ENCODE assay signal across 9 cellular contexts in the genomic region with DNA sequence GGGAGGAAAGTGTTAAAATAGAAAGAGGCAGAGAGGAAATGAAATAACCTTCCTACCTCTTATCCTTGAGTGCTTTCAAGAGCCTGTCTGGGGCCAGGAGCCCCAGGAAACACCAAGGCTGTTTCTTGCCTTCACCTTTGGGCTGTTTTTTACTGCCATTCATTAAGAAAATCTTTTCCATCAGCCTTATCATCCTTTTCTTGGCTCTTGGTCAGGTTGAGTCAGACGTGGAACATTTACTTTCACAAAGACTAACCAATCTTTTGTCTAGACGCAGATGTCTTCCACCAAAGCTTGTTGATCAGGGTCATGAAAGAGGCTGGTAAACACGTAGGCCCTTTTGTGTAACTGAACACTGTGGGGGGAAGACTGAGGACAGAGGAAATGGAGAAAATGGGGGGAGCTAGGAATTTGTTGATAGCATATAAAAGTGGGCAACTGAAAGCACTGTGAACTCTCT.
A peak's percentile ranks its signal among the peaks of the same experiment; 100 is the strongest.
DNase-seq lines count a peak whose midpoint lies in the region; ATAC-seq lines count a peak whose summit lies in the region.
"Had no signal": no experiment of that assay in that cellular context is flagged by ENCODE, and none has a peak within 500 bp of the region (broad histone marks: within the 10 kb centered on the region; RNA-seq: fewer than 3 reads in every experiment).

No MANE protein-coding gene starts in this region.

- ATAC-seq in HG03442 (IDR thresholded peaks at IDR 0.05; ENCODE audit: unreplicated experiment) = peak; percentile 36
- no peak for ATAC-seq in central memory CD8-positive, alpha-beta T cell (replicated peaks; ENCODE audit: extremely low read depth, poor library complexity, severe bottlenecking)
- peak; percentile 53 for ATAC-seq in stimulated activated memory B cell treated with anti-CD40 and anti-IgM and Interleukin-4, amounts not matched to agents 10 μg/mL and 1 μg/mL and 100 μg/mL, for 72 hours

- peaks cover 2% of the 10 kb centered on the region for H3K9me3 Mint-ChIP-seq in activated T-cell treated with anti-CD3 and anti-CD28 coated beads, Interleukin-2, amount 50 U/mL, for 24 hours
- H3K9me3 Mint-ChIP-seq in central memory CD8-positive, alpha-beta T cell = no peaks in the 10 kb centered on the region
- no peaks in the 10 kb centered on the region for H3K9me3 Mint-ChIP-seq in stimulated activated memory B cell treated with anti-CD40 and anti-IgM and Interleukin-4, amounts not matched to agents 10 μg/mL and 1 μg/mL and 100 μg/mL, for 72 hours

- peak overlapping the region; percentile 1 for H3K27ac Mint-ChIP-seq in activated T-cell treated with anti-CD3 and anti-CD28 coated beads, Interleukin-2, amount 50 U/mL, for 24 hours
- H3K27ac Mint-ChIP-seq in central memory CD8-positive, alpha-beta T cell (ENCODE audit: low read depth) = peak overlapping the region; percentile 29
- no peak overlapping the region for H3K27ac Mint-ChIP-seq in stimulated activated memory B cell treated with anti-CD40 and anti-IgM and Interleukin-4, amounts not matched to agents 10 μg/mL and 1 μg/mL and 100 μg/mL, for 72 hours

- peaks cover 46% of the 10 kb centered on the region for H3K27me3 Mint-ChIP-seq in activated T-cell treated with anti-CD3 and anti-CD28 coated beads, Interleukin-2, amount 50 U/mL, for 24 hours
- H3K27me3 Mint-ChIP-seq in central memory CD8-positive, alpha-beta T cell = peaks cover 66% of the 10 kb centered on the region
- H3K27me3 Mint-ChIP-seq in stimulated activated memory B cell treated with anti-CD40 and anti-IgM and Interleukin-4, amounts not matched to agents 10 μg/mL and 1 μg/mL and 100 μg/mL, for 72 hours = peaks cover 20% of the 10 kb centered on the region

- H3K36me3 Mint-ChIP-seq in activated T-cell treated with anti-CD3 and anti-CD28 coated beads, Interleukin-2, amount 50 U/mL, for 24 hours (ENCODE audit: low read depth) = no peaks in the 10 kb centered on the region
- H3K36me3 Mint-ChIP-seq in central memory CD8-positive, alpha-beta T cell (ENCODE audit: insufficient read depth) = peaks cover 9% of the 10 kb centered on the region
- no peaks in the 10 kb centered on the region for H3K36me3 Mint-ChIP-seq in stimulated activated memory B cell treated with anti-CD40 and anti-IgM and Interleukin-4, amounts not matched to agents 10 μg/mL and 1 μg/mL and 100 μg/mL, for 72 hours

- H3K4me3 Mint-ChIP-seq in activated T-cell treated with anti-CD3 and anti-CD28 coated beads, Interleukin-2, amount 50 U/mL, for 24 hours = no peak overlapping the region
- no peak overlapping the region for H3K4me3 Mint-ChIP-seq in central memory CD8-positive, alpha-beta T cell
- no peak overlapping the region for H3K4me3 Mint-ChIP-seq in stimulated activated memory B cell treated with anti-CD40 and anti-IgM and Interleukin-4, amounts not matched to agents 10 μg/mL and 1 μg/mL and 100 μg/mL, for 72 hours

- no peak for DNase-seq in activated T-cell treated with anti-CD3 and anti-CD28 coated beads, Interleukin-2, amount 50 U/mL, for 24 hours
- no peak for DNase-seq in activated T-cell treated with anti-CD3 and anti-CD28 coated beads, Interleukin-2, amount 50 U/mL, for 1 hour
- DNase-seq in central memory CD8-positive, alpha-beta T cell (ENCODE audit: low spot score in 2 of 2) = no peak
- no peak for DNase-seq in activated CD4-positive, alpha-beta T cell treated with anti-CD3 and anti-CD28 coated beads, Interleukin-2, amount 50 U/mL, for 1 hour
- DNase-seq in NCI-H446 treated with DMSO at 0.1 percent for 48 hours (lab: John Stamatoyannopoulos, UW) (no peak), NCI-H1092 treated with DMSO at 0.1 percent for 48 hours (lab: John Stamatoyannopoulos, UW) (no peak)
- DNase-seq: NCI-H526 treated with DMSO at 0.1 percent for 48 hours had no signal

- H3K4me1 Mint-ChIP-seq in activated T-cell treated with anti-CD3 and anti-CD28 coated beads, Interleukin-2, amount 50 U/mL, for 24 hours (ENCODE audit: low read depth) = peaks cover 41% of the 10 kb centered on the region
- H3K4me1 Mint-ChIP-seq in central memory CD8-positive, alpha-beta T cell = peaks cover 28% of the 10 kb centered on the region
- H3K4me1 Mint-ChIP-seq in stimulated activated memory B cell treated with anti-CD40 and anti-IgM and Interleukin-4, amounts not matched to agents 10 μg/mL and 1 μg/mL and 100 μg/mL, for 72 hours = peaks cover 8% of the 10 kb centered on the region
